Comparison of ENCODE assay signal across 8 cellular contexts in genomic region chr3:49019941-49020334, GRCh38. TPM values are rescaled to one million over a fixed set of nuclear protein-coding genes. Genes with fewer than 3 reads are reported as not detected.
DNase-seq lines count a peak whose midpoint lies in the region; ATAC-seq, FAIRE-seq and TF ChIP-seq lines count a peak whose summit lies in the region.

No MANE protein-coding gene starts in this region.

- H4K20me1 ChIP-seq in H1 (replicated peaks in 1 of 2; ENCODE audit: control insufficient read depth in 1 of 2, insufficient read depth in 2 of 2, low read length in 2 of 2) = peaks cover 13 to 15% of the 10 kb centered on the region in 2 experiments

- H2BK12ac ChIP-seq in H1 (ENCODE audit: low read depth, low read length) = 0 out of 2 replicates have a peak overlapping the region, but pooled peaks have one; percentile 33

- no peak overlapping the region for H3K14ac ChIP-seq in H1 (ENCODE audit: insufficient read length)

- H3K9ac ChIP-seq in NT2/D1 (ENCODE audit: insufficient read length, low read depth) = peak overlapping the region; percentile 97
- H3K9ac ChIP-seq in H1 (replicated peaks in 1 of 4; ENCODE audit: extremely low read depth in 1 of 4, low read depth in 3 of 4, low read length in 3 of 4) = peak overlapping the region in 3 of 4 experiments; percentile 86 to 96 (median 94); a peak in 3 of 7 replicates
- no peak overlapping the region for H3K9ac ChIP-seq in parathyroid adenoma

- FAIRE-seq in H1 (lab: Jason Lieb, UNC) = no peak

- CTCF ChIA-PET in H1 (lab: Charles Lee; ENCODE audit: partially characterized antibody) = interaction anchor here (0.6 to 24.3 kb wide), 11 partner anchors 10 to 520 kb away, joined by 3 to 467 read pairs (median 3); partner anchors contain the start of genes P4HTM, QARS1, QRICH1 and WDR6

- H3K4me2 ChIP-seq in H1 (ENCODE audit: insufficient read depth in 1 of 2, low read depth in 2 of 2, low read length in 2 of 2) = peak overlapping the region; percentile 96 to 98
- peak overlapping the region; percentile 100 for H3K4me2 ChIP-seq in parathyroid adenoma (ENCODE audit: low read length)

- H3K36me3 ChIP-seq in NT2/D1 (ENCODE audit: insufficient read depth, insufficient read length, low read length) (peaks cover 45% of the 10 kb centered on the region), H1 (ENCODE audit: control insufficient read depth in 2 of 4, insufficient read depth in 4 of 4, low read length in 3 of 4) (peaks cover 18 to 38% (median 26%) of the 10 kb centered on the region in 4 experiments), parathyroid adenoma (ENCODE audit: control insufficient read depth, insufficient read depth, low read length) (no peaks in the 10 kb centered on the region)

- no peaks in the 10 kb centered on the region for H3K9me3 ChIP-seq in NT2/D1 (ENCODE audit: insufficient read depth, low read length)
- H3K9me3 ChIP-seq in H1 (ENCODE audit: insufficient read depth in 2 of 2, low read depth in 1 of 2, low read length in 1 of 2) = no peaks in the 10 kb centered on the region
- H3K9me3 ChIP-seq in parathyroid adenoma (ENCODE audit: control insufficient read depth, low read length) = no peaks in the 10 kb centered on the region

- TF ChIP-seq EP300 in H1 (IDR thresholded peaks at IDR 0.05; ENCODE audit: borderline replicate concordance in 1 of 2, low read depth in 2 of 2, low read length in 2 of 2) = no peak

- no peak overlapping the region for H2BK20ac ChIP-seq in H1 (ENCODE audit: low read length)

- H3K23me2 ChIP-seq in H1 (ENCODE audit: low read depth, low read length) = peaks cover 32% of the 10 kb centered on the region

- H3K79me2 ChIP-seq in H1 (ENCODE audit: control insufficient read depth in 1 of 2, insufficient read depth in 2 of 2, low read length in 2 of 2) (peaks cover 0 to 16% of the 10 kb centered on the region in 2 experiments; a peak in 1 of 4 replicates), parathyroid adenoma (peaks cover 3% of the 10 kb centered on the region)

- H4K5ac ChIP-seq in H1 (ENCODE audit: insufficient read length, low read depth, low read length) = no peak overlapping the region

- no peak overlapping the region for H3K4ac ChIP-seq in H1 (replicated peaks; ENCODE audit: insufficient read length, low read depth, low read length)

- H2AFZ ChIP-seq in H1 (ENCODE audit: low read length) (no peak overlapping the region), parathyroid adenoma (peak overlapping the region; percentile 92)

- H3K18ac ChIP-seq in H1 (ENCODE audit: extremely low read depth, low read length) = no peak overlapping the region

- no peak overlapping the region for H4K8ac ChIP-seq in H1 (ENCODE audit: extremely low read depth, insufficient read depth, low read length)

- ATAC-seq in left lobe of liver (no peak), HG03039 (IDR thresholded peaks at IDR 0.05; ENCODE audit: unreplicated experiment) (no peak)

- peak; percentile 51 for DNase-seq in GF-D8 (lab: John Stamatoyannopoulos, UW)
- DNase-seq in NT2/D1 (ENCODE audit: low read depth, low spot score) = no peak
- DNase-seq in H1 (ENCODE audit: low read depth in 1 of 2, low spot score in 2 of 2) = no peak
- no peak for DNase-seq in left lobe of liver (ENCODE audit: low spot score)
- no peak for DNase-seq in A172 (ENCODE audit: low spot score)
- DNase-seq in amygdala (lab: John Stamatoyannopoulos, UW) = no peak

- no peak overlapping the region for H3K56ac ChIP-seq in H1 (replicated peaks; ENCODE audit: insufficient read length, low read depth, low read length)

- POLR2A ChIA-PET in H1 (lab: Charles Lee; ENCODE audit: partially characterized antibody) = interaction anchor here (0.6 to 38.8 kb wide), 14 partner anchors 7 to 1327 kb away, joined by 3 to 1518 read pairs (median 14); partner anchors contain the start of genes DALRD3, IMPDH2, IP6K2 and LAMB2

- no peaks in the 10 kb centered on the region for H3K27me3 ChIP-seq in NT2/D1 (ENCODE audit: insufficient read depth, insufficient read length)
- no peaks in the 10 kb centered on the region for H3K27me3 ChIP-seq in H1 (replicated peaks in 1 of 4; ENCODE audit: control insufficient read depth in 3 of 4, extremely low read depth in 1 of 4, insufficient read depth in 3 of 4, low read length in 3 of 4)
- H3K27me3 ChIP-seq in parathyroid adenoma (ENCODE audit: control insufficient read depth, insufficient read depth, low read length) = no peaks in the 10 kb centered on the region

- TF ChIP-seq CTCF in H1 (IDR thresholded peaks at IDR 0.05; ENCODE audit: control extremely low read depth in 1 of 3, insufficient read depth in 1 of 3, low read depth in 1 of 3, low read length in 3 of 3) (no peak), parathyroid adenoma (IDR thresholded peaks at IDR 0.05) (no peak)

- 77% methylated on average over 12 of the region's 12 CpGs; no CpG with 5 or more reads in 1 of the 2 experiments for WGBS in H1 (ENCODE audit: extremely low coverage in 1 of 2, insufficient coverage in 1 of 2, insufficient read length in 1 of 2, insufficient replicate concordance in 2 of 2, low coverage in 1 of 2, low lambda C conversion rate in 2 of 2, missing lambda C conversion rate in 1 of 2), 2 experiments

- no peak for TF ChIP-seq POLR2A in H1 (IDR thresholded peaks at IDR 0.05; ENCODE audit: control extremely low read depth in 1 of 2, low read depth in 2 of 2, low read length in 2 of 2)

- no peak overlapping the region for H4K91ac ChIP-seq in H1 (replicated peaks; ENCODE audit: insufficient read length, low read length)

- H2BK5ac ChIP-seq in H1 (ENCODE audit: low read depth, low read length) = 0 out of 2 replicates have a peak overlapping the region, but pooled peaks have one; percentile 98

- no peak for TF ChIP-seq RAD21 in H1 (IDR thresholded peaks at IDR 0.05 in 1 of 2, conservative IDR thresholded peaks at IDR 0.05 in 1 of 2; ENCODE audit: low read depth in 2 of 2, low read length in 2 of 2)

- H3K4me3 ChIP-seq in NT2/D1 (ENCODE audit: insufficient read length, low read depth) (peak overlapping the region; percentile 100), H1 (ENCODE audit: extremely low read depth in 1 of 4, insufficient read depth in 2 of 4, low read depth in 3 of 4, low read length in 4 of 4) (peak overlapping the region; percentile 84 to 97 (median 95)), parathyroid adenoma (ENCODE audit: low read depth, low read length) (peak overlapping the region; percentile 92)

- 0 out of 2 replicates have a peak overlapping the region, but pooled peaks have one; percentile 77 for H2AK5ac ChIP-seq in H1 (ENCODE audit: low read depth, low read length)

- no peak overlapping the region for H2BK120ac ChIP-seq in H1 (replicated peaks; ENCODE audit: low read depth, low read length)

- no peak overlapping the region for H3K27ac ChIP-seq in H1 (ENCODE audit: low read depth, low read length)
- peak overlapping the region; percentile 97 for H3K27ac ChIP-seq in parathyroid adenoma

- H2BK15ac ChIP-seq in H1 (ENCODE audit: low read length) = no peak overlapping the region

- H3K4me1 ChIP-seq in NT2/D1 (ENCODE audit: insufficient read depth, insufficient read length) (peaks cover 8% of the 10 kb centered on the region), H1 (replicated peaks in 1 of 4; ENCODE audit: control insufficient read depth in 3 of 4, insufficient read depth in 4 of 4, low read length in 3 of 4) (peaks cover 0 to 21% (median 13%) of the 10 kb centered on the region in 4 experiments; a peak in 6 of 7 replicates), parathyroid adenoma (peaks cover 12% of the 10 kb centered on the region)

- H3K79me1 ChIP-seq in H1 (ENCODE audit: low read depth, low read length) = peaks cover 5% of the 10 kb centered on the region

- H3K23ac ChIP-seq in H1 (ENCODE audit: insufficient read length) = no peak overlapping the region

RNA-seq across cellular contexts. Expression of gene DALRD3, which starts 1.6 kb away (rescaled TPM):
- 30.4 and 31.6 TPM in 2 replicates for total RNA-seq in H1 (2021; fragmentation: NEBNext Ultra II Directional; extraction: Animal tissue kit (Norgen Biotek cat#: 25700))
- polyA plus RNA-seq in H1 (2011; rRNA removed) = 86.5 and 95.3 TPM in 2 replicates
- 73.1 TPM for polyA plus RNA-seq in H1 (2011; cell fraction: cytosol; rRNA removed)
- 140 TPM for polyA plus RNA-seq in H1 (2011; cell fraction: nucleus; rRNA removed)
- polyA plus RNA-seq in H1 (2012, experiment 1 of 2) = 34.7 to 40.6 TPM (median 39.8 TPM) in 4 replicates
- polyA plus RNA-seq in H1 (2012, experiment 2 of 2) = 74.3 TPM
- polyA plus RNA-seq in H1 (2013, experiment 1 of 2) = 33.5 TPM
- polyA plus RNA-seq in H1 (2013, experiment 2 of 2) = 33.7 TPM
- polyA minus RNA-seq in H1 (2011; rRNA and poly(A)+ RNA removed) = 87.2 and 103 TPM in 2 replicates
- 32.7 TPM for polyA minus RNA-seq in H1 (2011; cell fraction: cytosol; rRNA and poly(A)+ RNA removed)
- 48.1 TPM for polyA minus RNA-seq in H1 (2011; cell fraction: nucleus; rRNA and poly(A)+ RNA removed)
- total RNA-seq in left lobe of liver = 8.6 TPM
- 36.1 and 50.0 TPM in 2 replicates for total RNA-seq in A172 (2014; rRNA removed; shearing (Covaris generic))

RNA-seq across cellular contexts. Expression of gene NDUFAF3, which starts 2.0 kb away (rescaled TPM):
- 26.2 and 27.8 TPM in 2 replicates for total RNA-seq in H1 (2021; fragmentation: NEBNext Ultra II Directional; extraction: Animal tissue kit (Norgen Biotek cat#: 25700))
- polyA plus RNA-seq in H1 (2011; rRNA removed) = 45.5 and 52.1 TPM in 2 replicates
- polyA plus RNA-seq in H1 (2011; cell fraction: cytosol; rRNA removed) = 31.7 TPM
- 38.4 TPM for polyA plus RNA-seq in H1 (2011; cell fraction: nucleus; rRNA removed)
- polyA plus RNA-seq in H1 (2012, experiment 1 of 2) = 10.4 to 48.0 TPM (median 37.5 TPM) in 4 replicates
- 25.5 TPM for polyA plus RNA-seq in H1 (2012, experiment 2 of 2)
- 38.2 TPM for polyA plus RNA-seq in H1 (2013, experiment 1 of 2)
- polyA plus RNA-seq in H1 (2013, experiment 2 of 2) = 40.2 TPM
- polyA minus RNA-seq in H1 (2011; rRNA and poly(A)+ RNA removed) = 15.3 and 24.4 TPM in 2 replicates
- 24.3 TPM for polyA minus RNA-seq in H1 (2011; cell fraction: cytosol; rRNA and poly(A)+ RNA removed)
- 52.4 TPM for polyA minus RNA-seq in H1 (2011; cell fraction: nucleus; rRNA and poly(A)+ RNA removed)
- total RNA-seq in left lobe of liver = 44.2 TPM
- total RNA-seq in A172 (2014; rRNA removed; shearing (Covaris generic)) = 96.8 and 112 TPM in 2 replicates

RNA-seq across cellular contexts. Expression of gene IMPDH2, which starts 9.3 kb away (rescaled TPM):
- 409 and 419 TPM in 2 replicates for total RNA-seq in H1 (2021; fragmentation: NEBNext Ultra II Directional; extraction: Animal tissue kit (Norgen Biotek cat#: 25700))
- polyA plus RNA-seq in H1 (2011; rRNA removed) = 363 and 374 TPM in 2 replicates
- polyA plus RNA-seq in H1 (2011; cell fraction: cytosol; rRNA removed) = 511 TPM
- polyA plus RNA-seq in H1 (2011; cell fraction: nucleus; rRNA removed) = 1,029 TPM
- 385 to 517 TPM (median 516 TPM) in 4 replicates for polyA plus RNA-seq in H1 (2012, experiment 1 of 2)
- 474 TPM for polyA plus RNA-seq in H1 (2012, experiment 2 of 2)
- 339 TPM for polyA plus RNA-seq in H1 (2013, experiment 1 of 2)
- 323 TPM for polyA plus RNA-seq in H1 (2013, experiment 2 of 2)
- 836 and 1,078 TPM in 2 replicates for polyA minus RNA-seq in H1 (2011; rRNA and poly(A)+ RNA removed)
- polyA minus RNA-seq in H1 (2011; cell fraction: cytosol; rRNA and poly(A)+ RNA removed) = 367 TPM
- polyA minus RNA-seq in H1 (2011; cell fraction: nucleus; rRNA and poly(A)+ RNA removed) = 252 TPM
- total RNA-seq in left lobe of liver = 38.6 TPM
- 218 and 219 TPM in 2 replicates for total RNA-seq in A172 (2014; rRNA removed; shearing (Covaris generic))

RNA-seq across cellular contexts. Expression of gene WDR6, which starts 12.7 kb away (rescaled TPM):
- 180 and 187 TPM in 2 replicates for total RNA-seq in H1 (2021; fragmentation: NEBNext Ultra II Directional; extraction: Animal tissue kit (Norgen Biotek cat#: 25700))
- 257 and 340 TPM in 2 replicates for polyA plus RNA-seq in H1 (2011; rRNA removed)
- polyA plus RNA-seq in H1 (2011; cell fraction: cytosol; rRNA removed) = 262 TPM
- 878 TPM for polyA plus RNA-seq in H1 (2011; cell fraction: nucleus; rRNA removed)
- polyA plus RNA-seq in H1 (2012, experiment 1 of 2) = 176 to 244 TPM (median 215 TPM) in 4 replicates
- 172 TPM for polyA plus RNA-seq in H1 (2012, experiment 2 of 2)
- polyA plus RNA-seq in H1 (2013, experiment 1 of 2) = 84.5 TPM
- polyA plus RNA-seq in H1 (2013, experiment 2 of 2) = 77.8 TPM
- polyA minus RNA-seq in H1 (2011; rRNA and poly(A)+ RNA removed) = 252 and 296 TPM in 2 replicates
- 109 TPM for polyA minus RNA-seq in H1 (2011; cell fraction: cytosol; rRNA and poly(A)+ RNA removed)
- 118 TPM for polyA minus RNA-seq in H1 (2011; cell fraction: nucleus; rRNA and poly(A)+ RNA removed)
- 79.5 TPM for total RNA-seq in left lobe of liver
- 63.7 and 76.1 TPM in 2 replicates for total RNA-seq in A172 (2014; rRNA removed; shearing (Covaris generic))

RNA-seq across cellular contexts. Expression of gene P4HTM, which starts 29.9 kb away (rescaled TPM):
- 18.6 and 19.1 TPM in 2 replicates for total RNA-seq in H1 (2021; fragmentation: NEBNext Ultra II Directional; extraction: Animal tissue kit (Norgen Biotek cat#: 25700))
- 25.4 and 31.1 TPM in 2 replicates for polyA plus RNA-seq in H1 (2011; rRNA removed)
- polyA plus RNA-seq in H1 (2011; cell fraction: cytosol; rRNA removed) = 29.9 TPM
- 89.3 TPM for polyA plus RNA-seq in H1 (2011; cell fraction: nucleus; rRNA removed)
- polyA plus RNA-seq in H1 (2012, experiment 1 of 2) = 12.6 to 22.7 TPM (median 21.6 TPM) in 4 replicates
- polyA plus RNA-seq in H1 (2012, experiment 2 of 2) = 14.0 TPM
- 18.0 TPM for polyA plus RNA-seq in H1 (2013, experiment 1 of 2)
- polyA plus RNA-seq in H1 (2013, experiment 2 of 2) = 14.1 TPM
- 34.6 and 38.0 TPM in 2 replicates for polyA minus RNA-seq in H1 (2011; rRNA and poly(A)+ RNA removed)
- 24.7 TPM for polyA minus RNA-seq in H1 (2011; cell fraction: cytosol; rRNA and poly(A)+ RNA removed)
- 72.0 TPM for polyA minus RNA-seq in H1 (2011; cell fraction: nucleus; rRNA and poly(A)+ RNA removed)
- total RNA-seq in left lobe of liver = 13.7 TPM
- total RNA-seq in A172 (2014; rRNA removed; shearing (Covaris generic)) = 20.7 and 21.2 TPM in 2 replicates
